Comparison of ENCODE assay signal across 11 cellular contexts in the genomic region with DNA sequence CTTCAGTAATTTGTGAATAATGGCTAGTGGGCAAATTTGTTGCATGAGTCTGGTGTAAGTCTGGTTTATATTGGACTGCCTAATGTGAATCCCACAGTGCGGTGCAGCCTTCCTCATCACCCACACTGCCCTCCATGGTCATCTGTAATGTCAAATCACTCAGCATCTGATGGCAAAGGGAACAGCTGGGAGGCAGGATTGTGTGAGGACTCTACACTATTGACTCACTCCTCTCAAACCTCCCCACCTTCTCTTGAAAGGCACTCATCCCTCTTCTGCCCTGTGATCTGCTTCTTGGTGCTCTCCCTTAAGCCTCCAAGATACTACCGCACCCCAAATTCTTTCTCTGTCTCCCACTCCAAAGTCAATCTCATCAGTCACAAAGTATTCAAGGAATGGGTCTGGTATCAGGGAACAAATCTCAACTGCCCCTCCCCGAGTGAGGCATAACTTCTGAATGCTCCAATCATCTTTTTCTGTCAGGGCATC.
DNase-seq lines count a peak whose midpoint lies in the region; ATAC-seq and TF ChIP-seq lines count a peak whose summit lies in the region.
"Had no signal": no experiment of that assay in that cellular context is flagged by ENCODE, and none has a peak within 500 bp of the region (broad histone marks: within the 10 kb centered on the region; RNA-seq: fewer than 3 reads in every experiment).

No MANE protein-coding gene starts in this region.

- H3K4me3 Mint-ChIP-seq in Calu3 (ENCODE audit: low read depth, unreplicated experiment), result peak overlapping the region; percentile 3
- no peak overlapping the region for H3K4me3 Mint-ChIP-seq in stimulated activated effector memory CD8-positive, alpha-beta T cell treated with anti-CD3 and anti-CD28 coated beads, Interleukin-12 subunit alpha, Interleukin-12 subunit beta, amount 100 ng/mL, for 72 hours
- H3K4me3 Mint-ChIP-seq: activated naive CD4-positive, alpha-beta T cell treated with anti-CD3 and anti-CD28 coated beads, Interleukin-2, amount 50 U/mL, for 24 hours had no signal

- WGBS in ovary, 3 donors, result 76 to 85% (median 83%) methylated on average over 3 of the region's 3 CpGs

- no peak for TF ChIP-seq CTCF in Calu3 (IDR thresholded peaks at IDR 0.05; ENCODE audit: unreplicated experiment)
- TF ChIP-seq CTCF in ovary (IDR thresholded peaks at IDR 0.05), result no peak
- no peak for TF ChIP-seq CTCF in tibial artery (IDR thresholded peaks at IDR 0.05)

- ATAC-seq in HG03442 (IDR thresholded peaks at IDR 0.05; ENCODE audit: unreplicated experiment) (peak; percentile 61), SK-N-SH treated with all-trans-retinoic acid at 6 μM for 48 hours (peak; percentile 79)
- ATAC-seq in stimulated activated effector memory CD8-positive, alpha-beta T cell treated with anti-CD3 and anti-CD28 coated beads, Interleukin-12 subunit alpha, Interleukin-12 subunit beta, amount 100 ng/mL, for 72 hours, result no peak

- H3K27ac ChIP-seq in ovary (no peak overlapping the region), tibial artery (no peak overlapping the region)
- H3K27ac ChIP-seq: parathyroid adenoma had no signal

- no peaks in the 10 kb centered on the region for H3K27me3 Mint-ChIP-seq in Calu3 (ENCODE audit: unreplicated experiment)

- H3K27ac Mint-ChIP-seq in Calu3 (ENCODE audit: unreplicated experiment), result peak overlapping the region; percentile 5
- H3K27ac Mint-ChIP-seq in stimulated activated effector memory CD8-positive, alpha-beta T cell treated with anti-CD3 and anti-CD28 coated beads, Interleukin-12 subunit alpha, Interleukin-12 subunit beta, amount 100 ng/mL, for 72 hours, result no peak overlapping the region
- H3K27ac Mint-ChIP-seq: activated naive CD4-positive, alpha-beta T cell treated with anti-CD3 and anti-CD28 coated beads, Interleukin-2, amount 50 U/mL, for 24 hours had no signal

- intact Hi-C loops in Calu3 (cut with micrococcal nuclease; ENCODE audit: unreplicated experiment) (no loop called here), ovary (cut with DNase I) (no loop called here), tibial artery (cut with DNase I; ENCODE audit: low total_unique reads) (no loop called here)

- H3K9me3 Mint-ChIP-seq in Calu3 (ENCODE audit: low read depth, unreplicated experiment), result no peaks in the 10 kb centered on the region
- no peaks in the 10 kb centered on the region for H3K9me3 Mint-ChIP-seq in stimulated activated effector memory CD8-positive, alpha-beta T cell treated with anti-CD3 and anti-CD28 coated beads, Interleukin-12 subunit alpha, Interleukin-12 subunit beta, amount 100 ng/mL, for 72 hours
- H3K9me3 Mint-ChIP-seq: activated naive CD4-positive, alpha-beta T cell treated with anti-CD3 and anti-CD28 coated beads, Interleukin-2, amount 50 U/mL, for 24 hours had no signal

- H3K4me1 ChIP-seq in ovary (ENCODE audit: insufficient read depth), result peaks cover 4% of the 10 kb centered on the region
- H3K4me1 ChIP-seq in tibial artery, result peaks cover 0 to 65% (median 16%) of the 10 kb centered on the region in 4 donors
- H3K4me1 ChIP-seq: parathyroid adenoma had no signal

- H3K4me3 ChIP-seq in ovary, result no peak overlapping the region
- H3K4me3 ChIP-seq in tibial artery, result no peak overlapping the region

- H3K9me3 ChIP-seq in ovary (no peaks in the 10 kb centered on the region), tibial artery (no peaks in the 10 kb centered on the region)

- no peak for TF ChIP-seq POLR2A in ovary (IDR thresholded peaks at IDR 0.05)

- H3K36me3 ChIP-seq in ovary (no peaks in the 10 kb centered on the region), tibial artery (no peaks in the 10 kb centered on the region)

- TF ChIP-seq EP300 in ovary (IDR thresholded peaks at IDR 0.05), result no peak

- CTCF ChIA-PET in Calu3 (lab: Charles Lee), result interaction anchor here (1.3 to 2.1 kb wide), 3 partner anchors 10 to 43 kb away, joined by 5 to 10 read pairs (median 6); no protein-coding TSS in a partner anchor

- DNase-seq in Calu3 (peak; percentile 31), kidney tubule cell (ENCODE audit: low spot score) (peak; percentile 71), ovary (no peak), tibial artery (no peak), NCI-H1105 (lab: John Stamatoyannopoulos, UW) (no peak)
- DNase-seq in stimulated activated effector memory CD8-positive, alpha-beta T cell treated with anti-CD3 and anti-CD28 coated beads, Interleukin-12 subunit alpha, Interleukin-12 subunit beta, amount 100 ng/mL, for 72 hours (ENCODE audit: low spot score in 2 of 2), result no peak
- DNase-seq: DND-41 had no signal

- BruUV-seq in Calu3 (replicated peaks; lab: Mats Ljungman, UMichigan), result no TSS peak

- H3K36me3 Mint-ChIP-seq in Calu3 (ENCODE audit: insufficient read depth, unreplicated experiment), result peaks cover 5% of the 10 kb centered on the region
- H3K36me3 Mint-ChIP-seq in stimulated activated effector memory CD8-positive, alpha-beta T cell treated with anti-CD3 and anti-CD28 coated beads, Interleukin-12 subunit alpha, Interleukin-12 subunit beta, amount 100 ng/mL, for 72 hours, result no peaks in the 10 kb centered on the region
- H3K36me3 Mint-ChIP-seq: activated naive CD4-positive, alpha-beta T cell treated with anti-CD3 and anti-CD28 coated beads, Interleukin-2, amount 50 U/mL, for 24 hours had no signal

- H3K4me1 Mint-ChIP-seq in Calu3 (ENCODE audit: low read depth, unreplicated experiment), result peaks cover 51% of the 10 kb centered on the region
- H3K4me1 Mint-ChIP-seq in stimulated activated effector memory CD8-positive, alpha-beta T cell treated with anti-CD3 and anti-CD28 coated beads, Interleukin-12 subunit alpha, Interleukin-12 subunit beta, amount 100 ng/mL, for 72 hours, result no peaks in the 10 kb centered on the region
- H3K4me1 Mint-ChIP-seq: activated naive CD4-positive, alpha-beta T cell treated with anti-CD3 and anti-CD28 coated beads, Interleukin-2, amount 50 U/mL, for 24 hours had no signal

- no peaks in the 10 kb centered on the region for H3K27me3 ChIP-seq in ovary
- H3K27me3 ChIP-seq in tibial artery, result no peaks in the 10 kb centered on the region

TF ChIP-seq in SK-N-SH treated with all-trans-retinoic acid at 6 μM for 48 hours, 23 proteins besides CTCF, POLR2A, EP300 and RAD21:
- TF ChIP-seq GLIS3 (CRISPR knock-in tag; IDR thresholded peaks at IDR 0.05), result 0 out of 2 replicates have a peak, but pooled peaks have one; percentile 7
- TF ChIP-seq ZNF565 (CRISPR knock-in tag; conservative IDR thresholded peaks at IDR 0.05; ENCODE audit: low read depth), result no peak
- TF ChIP-seq ESRRG (CRISPR knock-in tag; IDR thresholded peaks at IDR 0.05), result no peak
- TF ChIP-seq, protein P1, sequence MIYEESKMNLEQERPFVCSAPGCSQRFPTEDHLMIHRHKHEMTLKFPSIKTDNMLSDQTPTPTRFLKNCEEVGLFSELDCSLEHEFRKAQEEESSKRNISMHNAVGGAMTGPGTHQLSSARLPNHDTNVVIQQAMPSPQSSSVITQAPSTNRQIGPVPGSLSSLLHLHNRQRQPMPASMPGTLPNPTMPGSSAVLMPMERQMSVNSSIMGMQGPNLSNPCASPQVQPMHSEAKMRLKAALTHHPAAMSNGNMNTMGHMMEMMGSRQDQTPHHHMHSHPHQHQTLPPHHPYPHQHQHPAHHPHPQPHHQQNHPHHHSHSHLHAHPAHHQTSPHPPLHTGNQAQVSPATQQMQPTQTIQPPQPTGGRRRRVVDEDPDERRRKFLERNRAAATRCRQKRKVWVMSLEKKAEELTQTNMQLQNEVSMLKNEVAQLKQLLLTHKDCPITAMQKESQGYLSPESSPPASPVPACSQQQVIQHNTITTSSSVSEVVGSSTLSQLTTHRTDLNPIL (CRISPR knock-in tag; IDR thresholded peaks at IDR 0.05; ENCODE audit: low read depth), result no peak
- TF ChIP-seq, protein P2, sequence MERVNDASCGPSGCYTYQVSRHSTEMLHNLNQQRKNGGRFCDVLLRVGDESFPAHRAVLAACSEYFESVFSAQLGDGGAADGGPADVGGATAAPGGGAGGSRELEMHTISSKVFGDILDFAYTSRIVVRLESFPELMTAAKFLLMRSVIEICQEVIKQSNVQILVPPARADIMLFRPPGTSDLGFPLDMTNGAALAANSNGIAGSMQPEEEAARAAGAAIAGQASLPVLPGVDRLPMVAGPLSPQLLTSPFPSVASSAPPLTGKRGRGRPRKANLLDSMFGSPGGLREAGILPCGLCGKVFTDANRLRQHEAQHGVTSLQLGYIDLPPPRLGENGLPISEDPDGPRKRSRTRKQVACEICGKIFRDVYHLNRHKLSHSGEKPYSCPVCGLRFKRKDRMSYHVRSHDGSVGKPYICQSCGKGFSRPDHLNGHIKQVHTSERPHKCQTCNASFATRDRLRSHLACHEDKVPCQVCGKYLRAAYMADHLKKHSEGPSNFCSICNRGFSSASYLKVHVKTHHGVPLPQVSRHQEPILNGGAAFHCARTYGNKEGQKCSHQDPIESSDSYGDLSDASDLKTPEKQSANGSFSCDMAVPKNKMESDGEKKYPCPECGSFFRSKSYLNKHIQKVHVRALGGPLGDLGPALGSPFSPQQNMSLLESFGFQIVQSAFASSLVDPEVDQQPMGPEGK (CRISPR knock-in tag; IDR thresholded peaks at IDR 0.05; ENCODE audit: borderline replicate concordance), result peak; percentile 64; the same call in 1 of the 2 replicates
- TF ChIP-seq OSR1 (CRISPR knock-in tag; IDR thresholded peaks at IDR 0.05), result no peak
- TF ChIP-seq TOX (CRISPR knock-in tag; IDR thresholded peaks at IDR 0.05; ENCODE audit: borderline replicate concordance), result no peak
- TF ChIP-seq ZNF8 (CRISPR knock-in tag; IDR thresholded peaks at IDR 0.05), result no peak
- TF ChIP-seq ISL1 (CRISPR knock-in tag; IDR thresholded peaks at IDR 0.05), result peak; percentile 55
- TF ChIP-seq ZFP3 (CRISPR knock-in tag; IDR thresholded peaks at IDR 0.05), result 0 out of 2 replicates have a peak, but pooled peaks have one; percentile 60

Comparison
In these comparisons a context has a peak if more than half of its experiments do, and no peak if none do; other contexts are left out.
1. DNase-seq: peak in Calu3 (single experiment) and kidney tubule cell (single experiment); none in ovary (0 of 5), stimulated activated effector memory CD8-positive, alpha-beta T cell treated with anti-CD3 and anti-CD28 coated beads, Interleukin-12 subunit alpha, Interleukin-12 subunit beta, amount 100 ng/mL, for 72 hours (0 of 2), tibial artery (0 of 2) and NCI-H1105 (single experiment).